8 cellular contexts compared by ENCODE assay signal in genomic region chr17:49361129-49361901, GRCh38. TPM values are rescaled to one million over a fixed set of nuclear protein-coding genes. Genes with fewer than 3 reads are reported as not detected.
DNase-seq lines count a peak whose midpoint lies in the region; ATAC-seq and TF ChIP-seq lines count a peak whose summit lies in the region.

No MANE protein-coding gene starts in this region.

- intact Hi-C loops in activated CD4-positive, alpha-beta T cell treated with anti-CD3 and anti-CD28 coated beads for 36 hours (cut with DNase I, micrococcal nuclease) = loop anchor here (1.0 to 5.0 kb wide), 7 partner anchors 19 to 469 kb away; partner anchors contain the start of genes ATP5MC1 (in 1 of the 2) and PHB1 (in 1 of the 2)
- intact Hi-C loops in lower leg skin (cut with DNase I; ENCODE audit: low total_unique reads) = no loop called here

- peak; percentile 22 for ATAC-seq in HG02610 (IDR thresholded peaks at IDR 0.05; ENCODE audit: unreplicated experiment)
- ATAC-seq in activated CD4-positive, alpha-beta T cell treated with anti-CD3 and anti-CD28 coated beads for 36 hours = peak; percentile 66

- peaks cover 2% of the 10 kb centered on the region for H3K36me3 Mint-ChIP-seq in activated CD4-positive, alpha-beta T cell treated with anti-CD3 and anti-CD28 coated beads for 36 hours (ENCODE audit: low read depth)

- peak overlapping the region; percentile 92 for H3K4me3 Mint-ChIP-seq in activated CD4-positive, alpha-beta T cell treated with anti-CD3 and anti-CD28 coated beads for 36 hours

- CTCF ChIA-PET in activated CD4-positive, alpha-beta T cell treated with anti-CD3 and anti-CD28 coated beads for 36 hours (lab: Charles Lee) = interaction anchor here (1.7 to 10.9 kb wide), 3 partner anchors 9 to 45 kb away, joined by 4 to 116 read pairs (median 13); no protein-coding TSS in a partner anchor

- H3K27ac Mint-ChIP-seq in activated CD4-positive, alpha-beta T cell treated with anti-CD3 and anti-CD28 coated beads for 36 hours = peak overlapping the region; percentile 92

- no peaks in the 10 kb centered on the region for H3K9me3 Mint-ChIP-seq in activated CD4-positive, alpha-beta T cell treated with anti-CD3 and anti-CD28 coated beads for 36 hours (ENCODE audit: low read depth)

- no peak for TF ChIP-seq CTCF in GM13977 (IDR thresholded peaks at IDR 0.05; ENCODE audit: extremely low read depth, insufficient read depth, missing control alignments)
- TF ChIP-seq CTCF in choroid plexus epithelial cell (conservative IDR thresholded peaks at IDR 0.05; ENCODE audit: low read depth, low read length) = no peak
- no peak for TF ChIP-seq CTCF in lower leg skin (IDR thresholded peaks at IDR 0.05)

- peaks cover 54% of the 10 kb centered on the region for H3K4me1 Mint-ChIP-seq in activated CD4-positive, alpha-beta T cell treated with anti-CD3 and anti-CD28 coated beads for 36 hours

- in situ Hi-C loops in GM13977 (cut with MboI; ENCODE audit: low pct_unique_long_range_greater_than_20kb, low sequenced_read_pairs, unreplicated experiment) = no loop called here

- DNase-seq in GM13977 (ENCODE audit: low spot score) (peak; percentile 77), NCI-H187 treated with DMSO at 0.1 percent for 48 hours (lab: John Stamatoyannopoulos, UW) (peak; percentile 29), choroid plexus epithelial cell (ENCODE audit: low read depth) (peak; percentile 26), lower leg skin (ENCODE audit: low spot score in 2 of 2) (peak; percentile 44 to 87), cortex of kidney (lab: John Stamatoyannopoulos, UW) (no peak)
- DNase-seq in activated CD4-positive, alpha-beta T cell treated with anti-CD3 and anti-CD28 coated beads for 36 hours = peak; percentile 78
- DNase-seq in stimulated activated CD4-positive, alpha-beta T cell treated with anti-CD3 and anti-CD28 coated beads, Interleukin-4, amount 100 ng/mL, for 4 hours = peak; percentile 47 to 79

- H3K4me3 ChIP-seq in choroid plexus epithelial cell (ENCODE audit: low read depth, low read length) (peak overlapping the region; percentile 92), lower leg skin (ENCODE audit: low read depth, poor library complexity, severe bottlenecking) (peak overlapping the region; percentile 90)

- no peak for TF ChIP-seq POLR2A in lower leg skin (IDR thresholded peaks at IDR 0.05)

- POLR2A ChIA-PET in activated CD4-positive, alpha-beta T cell treated with anti-CD3 and anti-CD28 coated beads for 36 hours (lab: Charles Lee) = no interaction called here

- peaks cover 1% of the 10 kb centered on the region for H3K27me3 Mint-ChIP-seq in activated CD4-positive, alpha-beta T cell treated with anti-CD3 and anti-CD28 coated beads for 36 hours

- WGBS in lower leg skin, 2 donors = 1 to 3% methylated on average over 19 to 24 of the region's 52 CpGs

RNA-seq across cellular contexts. Expression of gene ZNF652, which starts 0.7 kb away (rescaled TPM):
- total RNA-seq in activated CD4-positive, alpha-beta T cell treated with anti-CD3 and anti-CD28 coated beads for 36 hours = 1 to 10 TPM; 5.2 to 7.0 TPM
- 100 to 1,000 TPM in 2 of 4 donors, 10 to 100 TPM in 2; 58.8 to 124 (median 103) TPM for total RNA-seq in lower leg skin

RNA-seq across cellular contexts. Expression of gene PHB1, which starts 53.4 kb away (rescaled TPM):
- 100 to 1,000 TPM; 346 to 350 TPM for total RNA-seq in activated CD4-positive, alpha-beta T cell treated with anti-CD3 and anti-CD28 coated beads for 36 hours
- total RNA-seq in lower leg skin = 10 to 100 TPM; 47.0 to 79.0 (median 71.3) TPM

Comparison
In these comparisons a context has a peak if more than half of its experiments do, and no peak if none do; other contexts are left out.
1. RNA of gene ZNF652, which starts 0.7 kb away (total RNA-seq): 58.8 to 124 TPM in lower leg skin; 5.2 to 7.0 TPM in activated CD4-positive, alpha-beta T cell treated with anti-CD3 and anti-CD28 coated beads for 36 hours; every median in the first group is over 4 times any median in the second.
2. RNA of gene PHB1, which starts 53.4 kb away (total RNA-seq): 346 to 350 TPM in activated CD4-positive, alpha-beta T cell treated with anti-CD3 and anti-CD28 coated beads for 36 hours; 47.0 to 79.0 TPM in lower leg skin; every median in the first group is over 4 times any median in the second.